Comparison of ENCODE assay signal across 22 cellular contexts in genomic region chr2:138122891-138123290, GRCh38.
DNase-seq lines count a peak whose midpoint lies in the region; ATAC-seq and TF ChIP-seq lines count a peak whose summit lies in the region.
"Had no signal": no experiment of that assay in that cellular context is flagged by ENCODE, and none has a peak within 500 bp of the region (broad histone marks: within the 10 kb centered on the region; RNA-seq: fewer than 3 reads in every experiment).

No MANE protein-coding gene starts in this region.

- no peaks in the 10 kb centered on the region for H3K36me3 ChIP-seq in mucosa of rectum (ENCODE audit: control insufficient read depth in 2 of 2, insufficient read depth in 2 of 2, low read length in 2 of 2)
- no peaks in the 10 kb centered on the region for H3K36me3 ChIP-seq in HAP-1 (replicated peaks)
- H3K36me3 ChIP-seq: upper lobe of right lung had no signal

- in situ Hi-C loops in HAP-1 (cut with MboI; ENCODE audit: low sequenced_read_pairs): no loop called here

- DNase-seq in ELR (ENCODE audit: low read depth): peak; percentile 40
- DNase-seq in NCI-H226: peak; percentile 49
- DNase-seq in epithelial cell of proximal tubule (ENCODE audit: low read depth): peak; percentile 39
- DNase-seq in NCI-H2081 (lab: John Stamatoyannopoulos, UW): no peak
- DNase-seq in HAP-1 (ENCODE audit: low spot score in 2 of 2): no peak
- DNase-seq: activated CD4-positive, alpha-beta T cell treated with anti-CD3 and anti-CD28 coated beads, Interleukin-2, amount 10 ng/mL, durations not matched to agents 24 days and 14 days; activated T-cell treated with anti-CD3 and anti-CD28 coated beads, Interleukin-2, amount 50 U/mL, for 24 hours; C1 segment of cervical spinal cord; cerebellar nuclear complex; dorsolateral prefrontal cortex; head of caudate nucleus; KG1; SHP77; stimulated activated CD4-positive, alpha-beta T cell treated with anti-CD3 and anti-CD28 coated beads, Interleukin-4, amount 100 ng/mL, for 4 hours; substantia nigra; upper lobe of right lung had no signal

- H3K4me1 ChIP-seq in mucosa of rectum (ENCODE audit: control insufficient read depth in 2 of 2, insufficient read depth in 2 of 2, low read length in 2 of 2) (peaks cover 0 to 5% of the 10 kb centered on the region in 2 donors), HAP-1 (no peaks in the 10 kb centered on the region)
- H3K4me1 ChIP-seq: upper lobe of right lung had no signal

- H3K9ac ChIP-seq in mucosa of rectum (ENCODE audit: low read depth in 1 of 2, low read length in 2 of 2): no peak overlapping the region

- peak overlapping the region; percentile 32 to 59 for H3K27ac ChIP-seq in mucosa of rectum (ENCODE audit: low read depth in 2 of 2, low read length in 2 of 2)
- H3K27ac ChIP-seq: dorsolateral prefrontal cortex, upper lobe of right lung, VCaP had no signal

- H3K9me3 ChIP-seq in mucosa of rectum (ENCODE audit: control insufficient read depth in 2 of 2, low read length in 2 of 2) (no peaks in the 10 kb centered on the region), HAP-1 (no peaks in the 10 kb centered on the region)
- H3K9me3 ChIP-seq: upper lobe of right lung had no signal

- no peak for ATAC-seq in GM21737 (IDR thresholded peaks at IDR 0.05; ENCODE audit: unreplicated experiment)
- no peak for ATAC-seq in HG03521 (IDR thresholded peaks at IDR 0.05; ENCODE audit: unreplicated experiment)
- ATAC-seq: sciatic nerve; stimulated activated memory B cell treated with anti-CD40 and anti-IgM and Interleukin-4, amounts not matched to agents 10 μg/mL and 1 μg/mL and 100 μg/mL, for 72 hours; upper lobe of right lung had no signal

- TF ChIP-seq CTCF in epithelial cell of proximal tubule (conservative IDR thresholded peaks at IDR 0.05; ENCODE audit: low read depth, low read length): no peak

- H3K4me3 ChIP-seq in epithelial cell of proximal tubule (ENCODE audit: low read depth, low read length) (no peak overlapping the region), mucosa of rectum (ENCODE audit: low read length in 2 of 2) (no peak overlapping the region), HAP-1 (no peak overlapping the region)
- H3K4me3 ChIP-seq: dorsolateral prefrontal cortex, upper lobe of right lung had no signal

- H3K27me3 ChIP-seq in mucosa of rectum (ENCODE audit: control insufficient read depth in 2 of 2, insufficient read depth in 2 of 2, low read length in 2 of 2) (no peaks in the 10 kb centered on the region), HAP-1 (ENCODE audit: low read depth) (no peaks in the 10 kb centered on the region)
- H3K27me3 ChIP-seq: dorsolateral prefrontal cortex, upper lobe of right lung had no signal

Comparison
In these comparisons a context has a peak if more than half of its experiments do, and no peak if none do; other contexts are left out.
1. DNase-seq: peak in ELR (single experiment), NCI-H226 (single experiment) and epithelial cell of proximal tubule (single experiment); none in NCI-H2081 (0 of 2) and HAP-1 (0 of 2).